ENCODE assay signal across 1 cellular context in the genomic region with DNA sequence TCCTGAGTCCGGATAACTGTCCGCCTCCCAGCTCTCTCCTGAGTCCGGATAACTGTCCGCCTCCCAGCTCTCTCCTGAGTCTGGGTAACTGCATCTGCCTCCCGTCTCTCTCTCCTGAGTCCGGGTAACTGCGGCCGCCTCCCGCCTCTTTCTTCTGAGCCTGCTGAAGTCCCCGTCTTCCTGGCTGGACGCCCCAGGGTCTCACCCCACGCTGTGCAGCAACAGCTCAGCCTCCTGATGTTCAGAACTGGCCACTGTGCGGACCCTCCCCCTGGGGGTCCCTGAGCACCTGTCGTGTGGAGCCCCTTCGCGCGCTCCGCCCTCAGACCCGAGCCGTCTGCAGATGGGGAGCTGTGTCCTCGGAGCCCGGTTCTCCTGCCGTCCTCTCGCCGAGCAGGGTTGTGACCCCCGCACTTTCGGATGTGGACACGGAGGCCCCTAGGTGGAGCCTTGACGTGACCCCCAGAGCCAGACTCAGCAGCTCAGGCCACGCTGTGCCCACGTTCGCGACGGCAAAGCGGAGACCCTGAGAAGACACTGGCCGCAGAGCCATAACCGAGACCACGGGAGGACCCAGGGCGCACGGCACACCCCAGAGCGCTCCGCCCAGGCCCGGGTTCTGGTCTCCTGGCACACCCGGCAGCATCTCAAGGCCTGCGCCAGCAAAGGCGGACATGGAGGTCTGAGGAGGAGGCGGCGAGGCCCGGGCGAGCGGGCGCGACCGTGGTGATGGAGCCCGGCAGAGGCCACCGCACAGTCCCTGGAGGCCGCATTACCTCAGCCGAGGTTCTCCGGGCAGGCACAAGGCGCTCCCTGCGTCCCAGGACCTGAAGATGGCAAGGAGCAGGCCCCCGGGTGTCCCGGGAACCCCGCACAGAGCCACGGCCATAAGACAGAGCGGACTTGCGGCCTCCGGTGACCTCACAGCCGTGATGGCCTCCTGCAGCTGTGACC.
TF ChIP-seq lines count a peak whose summit lies in the region.

No MANE protein-coding gene starts in this region.

TF ChIP-seq in H1, 55 proteins besides CTCF, POLR2A, EP300 and RAD21:
- TF ChIP-seq HDAC6 (IDR thresholded peaks at IDR 0.05; ENCODE audit: low read depth, low read length) (no peak), CREB1 (IDR thresholded peaks at IDR 0.05) (no peak), SAP30 (IDR thresholded peaks at IDR 0.05; ENCODE audit: insufficient read depth, insufficient replicate concordance, low read length) (no peak), TCF12 (IDR thresholded peaks at IDR 0.05; ENCODE audit: low read depth, low read length) (no peak), GABPA (IDR thresholded peaks at IDR 0.05; ENCODE audit: borderline replicate concordance, insufficient read depth, low read length) (0 out of 2 replicates have a peak, but pooled peaks have one; percentile 27)
- TF ChIP-seq, protein P1, sequence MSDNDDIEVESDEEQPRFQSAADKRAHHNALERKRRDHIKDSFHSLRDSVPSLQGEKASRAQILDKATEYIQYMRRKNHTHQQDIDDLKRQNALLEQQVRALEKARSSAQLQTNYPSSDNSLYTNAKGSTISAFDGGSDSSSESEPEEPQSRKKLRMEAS (IDR thresholded peaks at IDR 0.05), result no peak
- TF ChIP-seq, protein P2, sequence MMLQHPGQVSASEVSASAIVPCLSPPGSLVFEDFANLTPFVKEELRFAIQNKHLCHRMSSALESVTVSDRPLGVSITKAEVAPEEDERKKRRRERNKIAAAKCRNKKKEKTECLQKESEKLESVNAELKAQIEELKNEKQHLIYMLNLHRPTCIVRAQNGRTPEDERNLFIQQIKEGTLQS (IDR thresholded peaks at IDR 0.05; ENCODE audit: insufficient read depth, low read depth, low read length), result no peak
TF ChIP-seq in H1: peak in this region for 1.
